ENCODE assay signal across 27 cellular contexts in genomic region chr16:64641343-64641742, GRCh38.
"Had no signal": no experiment of that assay in that cellular context is flagged by ENCODE, and none has a peak within 500 bp of the region (broad histone marks: within the 10 kb centered on the region; RNA-seq: fewer than 3 reads in every experiment).

No MANE protein-coding gene starts in this region.

- H3K4me3 ChIP-seq: stomach, suprapubic skin, testis, thoracic aorta, thyroid gland, tibial artery, tibial nerve, transverse colon, upper lobe of left lung, upper lobe of right lung, uterus, vagina had no signal

- H3K36me3 ChIP-seq: stomach, suprapubic skin, thoracic aorta, thyroid gland, tibial artery, tibial nerve, transverse colon, upper lobe of left lung, upper lobe of right lung, uterus, vagina had no signal

- FAIRE-seq: urothelium cell line had no signal

- DNase-seq: stimulated activated CD4-positive, alpha-beta T cell treated with anti-CD3 and anti-CD28 coated beads, Interleukin-2, amount 100 ng/mL, for 48 hours; stimulated activated CD4-positive, alpha-beta T cell treated with anti-CD3 and anti-CD28 coated beads, Interleukin-4, amount 100 ng/mL, for 1 hour; stimulated activated CD4-positive, alpha-beta T cell treated with anti-CD3 and anti-CD28 coated beads, Interleukin-4, amount 100 ng/mL, for 24 hours; stimulated activated CD4-positive, alpha-beta T cell treated with anti-CD3 and anti-CD28 coated beads, Interleukin-4, amount 100 ng/mL, for 4 hours; stimulated activated CD8-positive, alpha-beta memory T cell treated with anti-CD3 and anti-CD28 coated beads, Interleukin-4, amount 100 ng/mL, for 48 hours; stimulated activated naive B cell treated with anti-CD40 and anti-IgM and Interleukin-4, amounts not matched to agents 10 μg/mL and 1 μg/mL and 100 μg/mL, for 72 hours; stimulated activated naive CD4-positive, alpha-beta T cell; stimulated activated naive CD4-positive, alpha-beta T cell treated with Interleukin-2 at 50 U/mL for 16 hours; stimulated activated naive CD8-positive, alpha-beta T cell treated with anti-CD3 and anti-CD28 coated beads, Interleukin-15, amount 100 ng/mL, for 72 hours; stimulated activated naive CD8-positive, alpha-beta T cell treated with anti-CD3 and anti-CD28 coated beads, Interleukin-15, Interleukin-2, amounts not matched to agents 100 U/mL and 50 U/mL, for 24 hours; stomach; substantia nigra; testis; thyroid gland; tibial artery; transverse colon; trophoblast cell; upper lobe of left lung; upper lobe of right lung; uterus had no signal

- H3K9me3 ChIP-seq: stomach, suprapubic skin, testis, thoracic aorta, thyroid gland, transverse colon, upper lobe of left lung, upper lobe of right lung, uterus, vagina had no signal

- H3K4me1 ChIP-seq: stomach, suprapubic skin, testis, thyroid gland, tibial artery, tibial nerve, transverse colon, upper lobe of left lung, upper lobe of right lung, uterus, vagina had no signal

- H3K27ac ChIP-seq: stomach, suprapubic skin, testis, thoracic aorta, thyroid gland, tibial artery, tibial nerve, transverse colon, upper lobe of left lung, upper lobe of right lung, uterus, vagina had no signal

- H3K27me3 ChIP-seq: stomach, suprapubic skin, testis, thyroid gland, tibial artery, tibial nerve, transverse colon, upper lobe of left lung, upper lobe of right lung, uterus, vagina had no signal

- ATAC-seq: stimulated activated effector memory CD8-positive, alpha-beta T cell treated with anti-CD3 and anti-CD28 coated beads, Interleukin-12 subunit alpha, Interleukin-12 subunit beta, amount 100 ng/mL, for 72 hours; stimulated activated memory B cell treated with anti-CD40 and anti-IgM and Interleukin-4, amounts not matched to agents 10 μg/mL and 1 μg/mL and 100 μg/mL, for 72 hours; stimulated activated naive B cell treated with anti-CD40 and anti-IgM and Interleukin-4, amounts not matched to agents 10 μg/mL and 1 μg/mL and 100 μg/mL, for 72 hours; stimulated activated naive CD8-positive, alpha-beta T cell treated with anti-CD3 and anti-CD28 coated beads, Interleukin-15, amount 100 ng/mL, for 72 hours; stimulated activated naive CD8-positive, alpha-beta T cell treated with anti-CD3 and anti-CD28 coated beads, Interleukin-15, Interleukin-2, amounts not matched to agents 100 U/mL and 50 U/mL, for 24 hours; upper lobe of right lung had no signal
